ENCODE assay signal across 1 cellular context in genomic region chr5:120293796-120294195, GRCh38.
TF ChIP-seq lines count a peak whose summit lies in the region.

No MANE protein-coding gene starts in this region.

TF ChIP-seq in SK-N-SH, 30 proteins besides CTCF, POLR2A, EP300 and RAD21 (continued from another document):
- TF ChIP-seq REST (IDR thresholded peaks at IDR 0.05; ENCODE audit: low read depth, low read length) (no peak), POLR2AphosphoS5 (IDR thresholded peaks at IDR 0.05; ENCODE audit: low read depth, low read length) (no peak), MEF2A (IDR thresholded peaks at IDR 0.05; ENCODE audit: borderline replicate concordance, low read depth) (no peak), FOXM1 (IDR thresholded peaks at IDR 0.05; ENCODE audit: low read depth) (no peak), MXI1 (IDR thresholded peaks at IDR 0.05; ENCODE audit: low read depth, low read length) (no peak), CHD2 (IDR thresholded peaks at IDR 0.05; ENCODE audit: low read length, partially characterized antibody) (no peak), YY1 (IDR thresholded peaks at IDR 0.05; ENCODE audit: low read depth) (no peak), IRF3 (IDR thresholded peaks at IDR 0.05; ENCODE audit: low read depth, low read length) (no peak)
